Comparison of ENCODE assay signal across 11 cellular contexts in the genomic region with DNA sequence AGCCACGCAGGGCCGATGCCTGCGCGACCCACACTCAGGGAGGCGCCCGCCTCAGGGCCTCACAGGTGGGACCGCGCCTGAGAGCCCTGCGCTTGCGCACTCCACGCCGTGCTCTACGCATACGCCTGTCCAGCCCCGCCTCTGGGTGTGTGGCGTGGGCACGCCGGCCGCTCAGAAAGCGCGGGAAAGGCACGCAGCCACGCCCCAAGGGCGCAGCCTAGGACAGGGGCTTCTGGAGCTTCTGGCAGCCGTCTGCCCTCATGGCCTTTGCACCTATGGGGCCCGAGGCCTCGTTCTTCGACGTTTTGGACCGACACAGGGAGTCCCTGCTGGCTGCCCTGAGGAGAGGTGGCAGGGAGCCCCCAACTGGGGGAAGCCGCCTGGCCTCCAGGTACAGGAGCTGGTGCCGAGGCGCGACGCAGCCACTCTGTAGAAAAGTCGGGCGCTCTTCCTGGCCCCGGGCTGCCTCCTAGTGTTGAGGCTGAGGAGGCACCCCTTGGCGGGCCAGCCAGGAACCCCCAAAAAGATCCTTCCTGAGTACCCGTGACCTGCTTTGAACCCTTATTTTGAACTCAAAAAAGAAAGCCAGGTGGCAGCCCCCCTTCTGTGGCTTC. TPM values are rescaled to one million over a fixed set of nuclear protein-coding genes. Genes with fewer than 3 reads are reported as not detected.
DNase-seq lines count a peak whose midpoint lies in the region; ATAC-seq and TF ChIP-seq lines count a peak whose summit lies in the region.
"Had no signal": no experiment of that assay in that cellular context is flagged by ENCODE, and none has a peak within 500 bp of the region (broad histone marks: within the 10 kb centered on the region; RNA-seq: fewer than 3 reads in every experiment).

A gene with protein sequence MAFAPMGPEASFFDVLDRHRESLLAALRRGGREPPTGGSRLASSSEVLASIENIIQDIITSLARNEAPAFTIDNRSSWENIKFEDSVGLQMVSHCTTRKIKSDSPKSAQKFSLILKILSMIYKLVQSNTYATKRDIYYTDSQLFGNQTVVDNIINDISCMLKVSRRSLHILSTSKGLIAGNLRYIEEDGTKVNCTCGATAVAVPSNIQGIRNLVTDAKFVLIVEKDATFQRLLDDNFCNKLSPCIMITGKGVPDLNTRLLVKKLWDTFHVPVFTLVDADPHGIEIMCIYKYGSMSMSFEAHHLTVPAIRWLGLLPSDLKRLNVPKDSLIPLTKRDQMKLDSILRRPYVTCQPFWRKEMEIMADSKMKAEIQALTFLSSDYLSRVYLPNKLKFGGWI (plus strand): TSS at position 196 of the 614 bp plus-strand sequence. CDS start 65 bp downstream, at position 261.

- DNase-seq in NCI-H1048 (lab: John Stamatoyannopoulos, UW) (peak; percentile 1), fibroblast of villous mesenchyme (ENCODE audit: low read depth) (no peak), pons (ENCODE audit: low spot score) (peak; percentile 14), NCI-H2171 (lab: John Stamatoyannopoulos, UW) (no peak), DMS 273 treated with DMSO at 0.1 percent for 48 hours (lab: John Stamatoyannopoulos, UW) (no peak)
- DNase-seq: activated B cell treated with CpG ODN at 0.5 μM for 24 hours, Calu3, cortex of kidney had no signal

- no peak within 1 kb of the TSS for H3K4me3 ChIP-seq in fibroblast of villous mesenchyme (ENCODE audit: low read depth, low read length)

- no peak for ATAC-seq in HG03520 (IDR thresholded peaks at IDR 0.05; ENCODE audit: unreplicated experiment)

- TF ChIP-seq CTCF in GM12874 (IDR thresholded peaks at IDR 0.05; ENCODE audit: insufficient read depth, low read depth, low read length), result 0 out of 2 replicates have a peak, but pooled peaks have one; percentile 12
- TF ChIP-seq CTCF in fibroblast of villous mesenchyme (IDR thresholded peaks at IDR 0.05; ENCODE audit: insufficient read depth, low read depth, low read length), result peak; percentile 22

RNA-seq across cellular contexts. Expression of the gene that starts here (rescaled TPM):
- total RNA-seq in fibroblast of villous mesenchyme, result not detected in 2 replicates
- total RNA-seq: activated B cell treated with CpG ODN at 0.5 μM for 24 hours, Calu3, lung microvascular endothelial cell had no signal

Comparison
In these comparisons a context has a peak if more than half of its experiments do, and no peak if none do; other contexts are left out.
1. DNase-seq: peak in NCI-H1048 (single experiment) and pons (single experiment); none in fibroblast of villous mesenchyme (single experiment), NCI-H2171 (single experiment) and DMS 273 treated with DMSO at 0.1 percent for 48 hours (single experiment).